Comparison of ENCODE assay signal across 10 cellular contexts in the genomic region with DNA sequence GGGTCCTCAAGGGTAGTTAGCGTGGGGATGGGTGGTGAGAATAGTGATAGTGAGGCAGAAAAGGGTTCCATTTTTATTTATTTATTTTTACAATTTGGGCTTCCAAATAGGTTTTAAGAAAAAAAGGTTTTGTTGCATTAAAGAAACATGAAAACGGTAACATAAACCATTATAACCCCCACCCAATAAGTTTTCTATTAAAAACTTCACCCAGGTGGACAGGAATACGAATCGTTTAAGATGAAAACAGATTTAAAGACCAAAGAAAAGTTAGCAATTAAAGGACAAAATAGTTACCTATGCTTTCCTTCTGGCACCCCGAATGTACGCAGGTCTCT.
DNase-seq lines count a peak whose midpoint lies in the region; ATAC-seq, FAIRE-seq and TF ChIP-seq lines count a peak whose summit lies in the region.
"Had no signal": no experiment of that assay in that cellular context is flagged by ENCODE, and none has a peak within 500 bp of the region (broad histone marks: within the 10 kb centered on the region; RNA-seq: fewer than 3 reads in every experiment).

No MANE protein-coding gene starts in this region.

- intact Hi-C loops in left ventricle myocardium inferior (cut with micrococcal nuclease), result no loop called here
- intact Hi-C loops in cardiac septum (cut with DNase I), result loop anchor here (1.0 to 10.0 kb wide), 3 partner anchors 33 to 129 kb away; a partner anchor contains a TSS

- TF ChIP-seq CTCF in left ventricle myocardium inferior (IDR thresholded peaks at IDR 0.05; ENCODE audit: borderline replicate concordance), result no peak
- no peak for TF ChIP-seq CTCF in bronchial epithelial cell (IDR thresholded peaks at IDR 0.05; ENCODE audit: insufficient read depth, low read length, severe bottlenecking)

- H3K36me3 ChIP-seq in left ventricle myocardium inferior (peaks cover 10% of the 10 kb centered on the region), bronchial epithelial cell (ENCODE audit: control insufficient read depth, insufficient read depth, low read length) (no peaks in the 10 kb centered on the region), mucosa of stomach (ENCODE audit: control insufficient read depth, insufficient read depth, low read length) (no peaks in the 10 kb centered on the region)

- no peak for ATAC-seq in HG03039 (IDR thresholded peaks at IDR 0.05; ENCODE audit: unreplicated experiment)
- no peak for ATAC-seq in GM18519 (IDR thresholded peaks at IDR 0.05; ENCODE audit: low FRiP score, unreplicated experiment)

- peak overlapping the region; percentile 69 for H3K9ac ChIP-seq in mucosa of stomach (ENCODE audit: low read length)

- peaks cover 2% of the 10 kb centered on the region for H3K9me3 ChIP-seq in left ventricle myocardium inferior (replicated peaks)
- H3K9me3 ChIP-seq in mucosa of stomach (ENCODE audit: control insufficient read depth, low read length), result no peaks in the 10 kb centered on the region

- FAIRE-seq in bronchial epithelial cell (lab: Jason Lieb, UNC), result no peak
- FAIRE-seq: colon had no signal

- H3K27me3 ChIP-seq in left ventricle myocardium inferior (ENCODE audit: low read depth) (no peaks in the 10 kb centered on the region), bronchial epithelial cell (ENCODE audit: control insufficient read depth, insufficient read depth, low read length) (no peaks in the 10 kb centered on the region), mucosa of stomach (ENCODE audit: control insufficient read depth, insufficient read depth, low read length) (no peaks in the 10 kb centered on the region)

- H3K27ac ChIP-seq in left ventricle myocardium inferior (replicated peaks), result peak overlapping the region; percentile 73

- no peak for DNase-seq in left ventricle myocardium inferior
- no peak for DNase-seq in cardiac septum (ENCODE audit: low spot score)
- no peak for DNase-seq in bronchial epithelial cell (ENCODE audit: low read depth)
- no peak for DNase-seq in effector CD8-positive, alpha-beta T cell (lab: John Stamatoyannopoulos, UW)
- DNase-seq in stimulated activated CD4-positive, alpha-beta T cell treated with anti-CD3 and anti-CD28 coated beads, Interleukin-1b, Interleukin-23, amount 100 ng/mL, for 48 hours, result no peak
- DNase-seq: GDM1 had no signal

- H3K4me3 ChIP-seq in left ventricle myocardium inferior, result peak overlapping the region; percentile 87
- H3K4me3 ChIP-seq in bronchial epithelial cell (ENCODE audit: low read depth, low read length), result peak overlapping the region; percentile 70
- H3K4me3 ChIP-seq in mucosa of stomach (ENCODE audit: low read length), result peak overlapping the region; percentile 65

- H3K4me1 ChIP-seq in left ventricle myocardium inferior (peaks cover 39% of the 10 kb centered on the region), mucosa of stomach (ENCODE audit: control insufficient read depth, insufficient read depth, low read length) (peaks cover 6% of the 10 kb centered on the region)
